Comparison of ENCODE assay signal across 18 cellular contexts in genomic region chr2:60440761-60441160, GRCh38.
DNase-seq lines count a peak whose midpoint lies in the region; ATAC-seq and TF ChIP-seq lines count a peak whose summit lies in the region.
"Had no signal": no experiment of that assay in that cellular context is flagged by ENCODE, and none has a peak within 500 bp of the region (broad histone marks: within the 10 kb centered on the region; RNA-seq: fewer than 3 reads in every experiment).

No MANE protein-coding gene starts in this region.

- H3K9me2 ChIP-seq in OCI-LY7 (ENCODE audit: insufficient read depth, low read length) = no peaks in the 10 kb centered on the region

- no peaks in the 10 kb centered on the region for H3K36me3 ChIP-seq in mammary epithelial cell (ENCODE audit: insufficient read depth, low read length)
- no peaks in the 10 kb centered on the region for H3K36me3 ChIP-seq in breast epithelium
- H3K36me3 ChIP-seq in OCI-LY7 (ENCODE audit: insufficient read depth, low read length) = no peaks in the 10 kb centered on the region
- no peaks in the 10 kb centered on the region for H3K36me3 ChIP-seq in lower lobe of right lung
- H3K36me3 ChIP-seq: SJSA1 had no signal

- H3K4me2 ChIP-seq in mammary epithelial cell (ENCODE audit: insufficient read depth, low read depth, low read length) (no peak overlapping the region), OCI-LY7 (ENCODE audit: low read length) (peak overlapping the region; percentile 63)

- no peak overlapping the region for H3K9ac ChIP-seq in mammary epithelial cell (ENCODE audit: insufficient read depth, low read length)

- H3K4me1 ChIP-seq in mammary epithelial cell (ENCODE audit: insufficient read depth, low read length) (peaks cover 4% of the 10 kb centered on the region), breast epithelium (no peaks in the 10 kb centered on the region), OCI-LY7 (ENCODE audit: insufficient read depth, low read length, poor library complexity, severe bottlenecking) (peaks cover 79% of the 10 kb centered on the region), lower lobe of right lung (no peaks in the 10 kb centered on the region)
- H3K4me1 ChIP-seq: SJSA1 had no signal

- H3K9me3 ChIP-seq in mammary epithelial cell (replicated peaks; ENCODE audit: insufficient read depth, low read length) (no peaks in the 10 kb centered on the region), breast epithelium (no peaks in the 10 kb centered on the region), OCI-LY7 (ENCODE audit: low read length) (no peaks in the 10 kb centered on the region), lower lobe of right lung (no peaks in the 10 kb centered on the region)
- H3K9me3 ChIP-seq: SJSA1 had no signal

- H3K27me3 Mint-ChIP-seq in stimulated activated naive B cell treated with anti-CD40 and anti-IgM and Interleukin-4, amounts not matched to agents 10 μg/mL and 1 μg/mL and 100 μg/mL, for 72 hours = no peaks in the 10 kb centered on the region

- H3K4me3 Mint-ChIP-seq in stimulated activated naive B cell treated with anti-CD40 and anti-IgM and Interleukin-4, amounts not matched to agents 10 μg/mL and 1 μg/mL and 100 μg/mL, for 72 hours = no peak overlapping the region
- H3K4me3 Mint-ChIP-seq: CD4-positive, alpha-beta memory T cell; H9 had no signal

- dilution Hi-C loops in mammary epithelial cell (cut with HindIII; ENCODE audit: low sequenced_read_pairs) = no loop called here

- no TSS peak for BruUV-seq in mammary epithelial cell (replicated peaks; lab: Mats Ljungman, UMichigan)
- no TSS peak for BruUV-seq in OCI-LY7 (replicated peaks; lab: Mats Ljungman, UMichigan)

- H2AFZ ChIP-seq in mammary epithelial cell (ENCODE audit: low read depth, low read length) = no peak overlapping the region
- H2AFZ ChIP-seq in OCI-LY7 (ENCODE audit: low read length) = no peak overlapping the region; the same call in 1 of the 2 replicates

- H4K20me1 ChIP-seq in mammary epithelial cell (ENCODE audit: insufficient read depth, low read length) = no peaks in the 10 kb centered on the region
- no peaks in the 10 kb centered on the region for H4K20me1 ChIP-seq in OCI-LY7 (ENCODE audit: insufficient read depth, low read length)

- DNase-seq in mammary epithelial cell (peak; percentile 11), breast epithelium (ENCODE audit: low spot score in 2 of 2) (no peak), OCI-LY7 (ENCODE audit: low spot score) (no peak), epithelial cell of esophagus (ENCODE audit: low read depth) (peak; percentile 62), lower lobe of right lung (no peak), GDM1 (lab: John Stamatoyannopoulos, UW) (no peak), kidney glomerular epithelial cell (lab: John Stamatoyannopoulos, UW) (no peak)
- no peak for DNase-seq in stimulated activated naive B cell treated with anti-CD40 and anti-IgM and Interleukin-4, amounts not matched to agents 10 μg/mL and 1 μg/mL and 100 μg/mL, for 72 hours
- DNase-seq: CD4-positive, alpha-beta memory T cell; DMS53; H9; NCI-H1417 treated with DMSO at 0.1 percent for 48 hours; NCI-H187 treated with DMSO at 0.1 percent for 48 hours; NCI-H345; NCI-H524 treated with DMSO at 0.1 percent for 48 hours; SW 1271 had no signal

- peaks cover 0 to 3% of the 10 kb centered on the region in 2 donors for H3K36me3 Mint-ChIP-seq in stimulated activated naive B cell treated with anti-CD40 and anti-IgM and Interleukin-4, amounts not matched to agents 10 μg/mL and 1 μg/mL and 100 μg/mL, for 72 hours
- H3K36me3 Mint-ChIP-seq: CD4-positive, alpha-beta memory T cell had no signal

- TF ChIP-seq POLR2A in breast epithelium (IDR thresholded peaks at IDR 0.05) = no peak

- in situ Hi-C loops in mammary epithelial cell (cut with MboI; ENCODE audit: low sequenced_read_pairs in 2 of 2) = no loop called here

- POLR2A ChIA-PET in OCI-LY7 (lab: Charles Lee) = interaction anchor here (0.5 to 2.8 kb wide), 21 partner anchors 10 to 543 kb away, joined by 3 to 34 read pairs (median 4); partner anchors contain the start of gene BCL11A

- H3K4me1 Mint-ChIP-seq in stimulated activated naive B cell treated with anti-CD40 and anti-IgM and Interleukin-4, amounts not matched to agents 10 μg/mL and 1 μg/mL and 100 μg/mL, for 72 hours = peaks cover 54 to 88% of the 10 kb centered on the region in 2 donors
- H3K4me1 Mint-ChIP-seq: CD4-positive, alpha-beta memory T cell had no signal

- H3K79me2 ChIP-seq in mammary epithelial cell (ENCODE audit: insufficient read depth, low read length) (no peaks in the 10 kb centered on the region), OCI-LY7 (ENCODE audit: insufficient read depth, low read depth, low read length) (no peaks in the 10 kb centered on the region)

- WGBS in mammary epithelial cell (ENCODE audit: low coverage, missing lambda C conversion rate) = 83% methylated on average over 6 of the region's 6 CpGs

- no peaks in the 10 kb centered on the region for H3K9me3 Mint-ChIP-seq in stimulated activated naive B cell treated with anti-CD40 and anti-IgM and Interleukin-4, amounts not matched to agents 10 μg/mL and 1 μg/mL and 100 μg/mL, for 72 hours
- H3K9me3 Mint-ChIP-seq: CD4-positive, alpha-beta memory T cell; H9 had no signal

- H3K4me3 ChIP-seq in mammary epithelial cell (replicated peaks in 1 of 3; ENCODE audit: insufficient read depth in 1 of 3, low read depth in 2 of 3, low read length in 3 of 3) (no peak overlapping the region), breast epithelium (no peak overlapping the region), OCI-LY7 (ENCODE audit: low read depth, low read length, poor library complexity, severe bottlenecking) (no peak overlapping the region), epithelial cell of esophagus (ENCODE audit: low read length) (no peak overlapping the region), lower lobe of right lung (no peak overlapping the region)
- H3K4me3 ChIP-seq: SJSA1 had no signal

- CTCF ChIA-PET in mammary epithelial cell (lab: Charles Lee; ENCODE audit: low non-redundant PET) (no interaction called here), OCI-LY7 (lab: Charles Lee; ENCODE audit: unreplicated experiment) (interaction anchor here (0.6 to 1.9 kb wide), 6 partner anchors 59 to 271 kb away, joined by 3 to 14 read pairs (median 3); no protein-coding TSS in a partner anchor)

- peak overlapping the region; percentile 69 for H3K27ac Mint-ChIP-seq in stimulated activated naive B cell treated with anti-CD40 and anti-IgM and Interleukin-4, amounts not matched to agents 10 μg/mL and 1 μg/mL and 100 μg/mL, for 72 hours
- H3K27ac Mint-ChIP-seq: CD4-positive, alpha-beta memory T cell; H9 had no signal

- ATAC-seq in stimulated activated naive B cell treated with anti-CD40 and anti-IgM and Interleukin-4, amounts not matched to agents 10 μg/mL and 1 μg/mL and 100 μg/mL, for 72 hours (replicated peaks) = no peak
- no peak for ATAC-seq in lower lobe of right lung

- intact Hi-C loops in mammary epithelial cell (cut with micrococcal nuclease) = no loop called here
- intact Hi-C loops in breast epithelium (cut with DNase I; ENCODE audit: low total_unique reads) = no loop called here
- intact Hi-C loops in OCI-LY7 (cut with micrococcal nuclease; ENCODE audit: unreplicated experiment) = no loop called here
- intact Hi-C loops in lower lobe of right lung (cut with DNase I) = no loop called here

- no peaks in the 10 kb centered on the region for H3K27me3 ChIP-seq in mammary epithelial cell (ENCODE audit: insufficient read depth, low read length)
- H3K27me3 ChIP-seq in breast epithelium = no peaks in the 10 kb centered on the region
- no peaks in the 10 kb centered on the region for H3K27me3 ChIP-seq in lower lobe of right lung (ENCODE audit: low read depth)
- H3K27me3 ChIP-seq: SJSA1 had no signal

- H3K27ac ChIP-seq in mammary epithelial cell (ENCODE audit: insufficient read depth, low read depth, low read length) (no peak overlapping the region), breast epithelium (no peak overlapping the region), OCI-LY7 (ENCODE audit: low read depth, low read length, poor library complexity, severe bottlenecking) (no peak overlapping the region), lower lobe of right lung (no peak overlapping the region)
- H3K27ac ChIP-seq: 22Rv1, SJSA1 had no signal

- TF ChIP-seq CTCF in mammary epithelial cell (conservative IDR thresholded peaks at IDR 0.05 in 1 of 2, IDR thresholded peaks at IDR 0.05 in 1 of 2; ENCODE audit: extremely low read depth in 1 of 2, insufficient read depth in 1 of 2, low read depth in 1 of 2, low read length in 2 of 2) = no peak
- TF ChIP-seq CTCF in breast epithelium (IDR thresholded peaks at IDR 0.05) = no peak
- TF ChIP-seq CTCF in OCI-LY7 (conservative IDR thresholded peaks at IDR 0.05; ENCODE audit: low read length) = no peak
- no peak for TF ChIP-seq CTCF in epithelial cell of esophagus (IDR thresholded peaks at IDR 0.05; ENCODE audit: insufficient read depth, low read depth, low read length, missing control alignments)
- TF ChIP-seq CTCF in lower lobe of right lung (IDR thresholded peaks at IDR 0.05) = no peak

Comparison
In these comparisons a context has a peak if more than half of its experiments do, and no peak if none do; other contexts are left out.
1. DNase-seq: peak in mammary epithelial cell (single experiment) and epithelial cell of esophagus (single experiment); none in breast epithelium (0 of 2), OCI-LY7 (single experiment), stimulated activated naive B cell treated with anti-CD40 and anti-IgM and Interleukin-4, amounts not matched to agents 10 μg/mL and 1 μg/mL and 100 μg/mL, for 72 hours (single experiment), lower lobe of right lung (single experiment), GDM1 (single experiment) and kidney glomerular epithelial cell (single experiment).